Comparison of ENCODE assay signal across 10 cellular contexts in genomic region chr6:158205220-158205944, GRCh38. TPM values are rescaled to one million over a fixed set of nuclear protein-coding genes. Genes with fewer than 3 reads are reported as not detected.
A peak's percentile ranks its signal among the peaks of the same experiment; 100 is the strongest.
DNase-seq lines count a peak whose midpoint lies in the region; ATAC-seq, FAIRE-seq and TF ChIP-seq lines count a peak whose summit lies in the region.
"Had no signal": no experiment of that assay in that cellular context is flagged by ENCODE, and none has a peak within 500 bp of the region (broad histone marks: within the 10 kb centered on the region; RNA-seq: fewer than 3 reads in every experiment).

No MANE protein-coding gene starts in this region.

- no peak overlapping the region for H3K27ac ChIP-seq in DOHH2 (ENCODE audit: low read depth, low read length)

- H3K4me2 ChIP-seq in DOHH2 (ENCODE audit: low read length): no peak overlapping the region

- DNase-seq in HuH-7 (ENCODE audit: low spot score): peak; percentile 85
- DNase-seq in bronchial epithelial cell (ENCODE audit: low read depth): no peak
- DNase-seq in mesenteric fat pad (ENCODE audit: low spot score): peak; percentile 74
- DNase-seq in stimulated activated naive CD4-positive, alpha-beta T cell treated with Interleukin-2 at 50 U/mL for 16 hours (lab: John Stamatoyannopoulos, UW): no peak
- no peak for DNase-seq in COR-L47 (lab: John Stamatoyannopoulos, UW)
- DNase-seq: activated B cell treated with CpG ODN at 0.5 μM for 24 hours, NCI-H2029 treated with DMSO at 0.1 percent for 48 hours had no signal

- no peaks in the 10 kb centered on the region for H3K79me2 ChIP-seq in DOHH2 (ENCODE audit: control insufficient read depth, low read length)

- H3K36me3 ChIP-seq in DOHH2 (ENCODE audit: control insufficient read depth, low read length): no peaks in the 10 kb centered on the region
- H3K36me3 ChIP-seq in bronchial epithelial cell (ENCODE audit: control insufficient read depth, insufficient read depth, low read length): no peaks in the 10 kb centered on the region

- ATAC-seq in GM19351 (IDR thresholded peaks at IDR 0.05; ENCODE audit: unreplicated experiment) (no peak), GM18520 (IDR thresholded peaks at IDR 0.05; ENCODE audit: unreplicated experiment) (no peak)

- no peaks in the 10 kb centered on the region for H3K9me3 ChIP-seq in DOHH2 (ENCODE audit: control insufficient read depth, insufficient read depth, low read length)

- H3K9me2 ChIP-seq in DOHH2 (replicated peaks; ENCODE audit: control insufficient read depth, low read length): no peaks in the 10 kb centered on the region

- FAIRE-seq in bronchial epithelial cell (lab: Jason Lieb, UNC): no peak

- H4K20me1 ChIP-seq in DOHH2 (ENCODE audit: control insufficient read depth, insufficient read depth, low read depth, low read length): no peaks in the 10 kb centered on the region

- TF ChIP-seq CTCF in DOHH2 (IDR thresholded peaks at IDR 0.05; ENCODE audit: low read depth, low read length, poor library complexity, severe bottlenecking) (peak; percentile 53), bronchial epithelial cell (IDR thresholded peaks at IDR 0.05; ENCODE audit: insufficient read depth, low read length, severe bottlenecking) (peak; percentile 50)

- H3F3A ChIP-seq in DOHH2 (ENCODE audit: control insufficient read depth, insufficient read depth): no peaks in the 10 kb centered on the region

- no peak overlapping the region for H3K4me3 ChIP-seq in DOHH2 (ENCODE audit: low read length)
- no peak overlapping the region for H3K4me3 ChIP-seq in bronchial epithelial cell (ENCODE audit: low read depth, low read length)

- H3K4me1 ChIP-seq in DOHH2 (ENCODE audit: control insufficient read depth, low read length): no peaks in the 10 kb centered on the region

- H3K27me3 ChIP-seq in DOHH2 (ENCODE audit: control insufficient read depth, low read length): peaks cover 6% of the 10 kb centered on the region; the same call in 1 of the 2 replicates
- no peaks in the 10 kb centered on the region for H3K27me3 ChIP-seq in bronchial epithelial cell (ENCODE audit: control insufficient read depth, insufficient read depth, low read length)

RNA-seq across cellular contexts. Expression of gene GTF2H5, which starts 37.2 kb away (rescaled TPM):
- total RNA-seq in bronchial epithelial cell (4.2 and 6.5 TPM in 2 replicates), mesenteric fat pad (22.4 TPM)

RNA-seq across cellular contexts. Expression of gene SERAC1, which starts 37.3 kb away (rescaled TPM):
- total RNA-seq in bronchial epithelial cell (12.1 and 15.1 TPM in 2 replicates), mesenteric fat pad (4.9 TPM)

Comparison
In these comparisons a context has a peak if more than half of its experiments do, and no peak if none do; other contexts are left out.
1. DNase-seq: peak in HuH-7 (single experiment) and mesenteric fat pad (single experiment); none in bronchial epithelial cell (single experiment), stimulated activated naive CD4-positive, alpha-beta T cell treated with Interleukin-2 at 50 U/mL for 16 hours (single experiment) and COR-L47 (single experiment).